ENCODE assay signal across 1 cellular context in the genomic region with DNA sequence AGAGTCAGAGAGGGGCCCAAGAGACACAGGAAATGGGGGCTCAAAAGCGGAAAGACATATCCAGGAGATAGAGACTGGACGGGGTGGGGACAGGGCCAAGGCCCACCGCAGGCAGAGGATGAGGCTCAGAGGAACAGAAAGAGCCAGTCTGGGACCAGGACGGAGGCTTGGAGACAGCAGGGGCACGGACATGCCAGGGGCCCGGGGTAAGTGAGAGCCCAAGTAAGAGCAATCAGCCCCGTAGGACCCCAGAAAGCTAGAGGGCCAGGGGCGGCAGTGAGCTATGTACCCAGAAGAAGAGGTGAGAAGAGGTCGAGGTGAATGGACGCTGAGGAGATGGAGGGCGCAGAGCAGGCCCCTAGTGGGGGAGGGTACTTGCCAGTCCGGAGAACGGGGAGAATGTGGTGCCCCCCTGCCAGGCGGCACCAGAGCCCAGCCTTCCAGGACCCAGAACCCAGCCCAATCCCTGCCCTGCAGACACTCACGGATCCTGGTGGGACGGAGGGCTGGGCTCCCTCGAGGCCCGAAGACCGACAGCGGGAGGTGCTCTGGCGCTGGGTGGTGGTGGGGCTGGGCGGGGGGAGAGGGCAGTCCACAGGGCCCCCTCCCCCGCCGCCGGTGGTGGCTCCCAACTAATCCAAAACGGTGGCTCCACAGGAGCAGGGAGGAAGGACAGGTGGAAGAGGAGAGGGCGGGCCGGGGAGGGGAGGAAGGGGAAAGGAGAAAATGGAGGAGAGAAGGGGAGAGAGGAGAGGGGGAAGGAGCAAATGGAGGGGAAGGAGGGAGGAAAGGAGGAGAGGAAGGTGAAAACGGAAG.
TF ChIP-seq lines count a peak whose summit lies in the region.

No MANE protein-coding gene starts in this region.

TF ChIP-seq in endothelial cell of umbilical vein, 7 proteins besides CTCF, POLR2A, EP300 and RAD21:
- peak; percentile 60 for TF ChIP-seq EZH2 (IDR thresholded peaks at IDR 0.05; ENCODE audit: borderline replicate concordance, low read depth, low read length, severe bottlenecking)
- TF ChIP-seq MYC (IDR thresholded peaks at IDR 0.05; ENCODE audit: low read depth, low read length): no peak
- TF ChIP-seq POLR2AphosphoS5 (IDR thresholded peaks at IDR 0.05; ENCODE audit: insufficient read depth, low read depth, low read length): no peak
- no peak for TF ChIP-seq GATA2 (IDR thresholded peaks at IDR 0.05; ENCODE audit: insufficient read depth, insufficient read length, low read depth, low read length)
- TF ChIP-seq MAX (IDR thresholded peaks at IDR 0.05; ENCODE audit: insufficient read depth, insufficient read length): no peak
TF ChIP-seq in endothelial cell of umbilical vein: peak in this region for 1.
